In the genomic region with DNA sequence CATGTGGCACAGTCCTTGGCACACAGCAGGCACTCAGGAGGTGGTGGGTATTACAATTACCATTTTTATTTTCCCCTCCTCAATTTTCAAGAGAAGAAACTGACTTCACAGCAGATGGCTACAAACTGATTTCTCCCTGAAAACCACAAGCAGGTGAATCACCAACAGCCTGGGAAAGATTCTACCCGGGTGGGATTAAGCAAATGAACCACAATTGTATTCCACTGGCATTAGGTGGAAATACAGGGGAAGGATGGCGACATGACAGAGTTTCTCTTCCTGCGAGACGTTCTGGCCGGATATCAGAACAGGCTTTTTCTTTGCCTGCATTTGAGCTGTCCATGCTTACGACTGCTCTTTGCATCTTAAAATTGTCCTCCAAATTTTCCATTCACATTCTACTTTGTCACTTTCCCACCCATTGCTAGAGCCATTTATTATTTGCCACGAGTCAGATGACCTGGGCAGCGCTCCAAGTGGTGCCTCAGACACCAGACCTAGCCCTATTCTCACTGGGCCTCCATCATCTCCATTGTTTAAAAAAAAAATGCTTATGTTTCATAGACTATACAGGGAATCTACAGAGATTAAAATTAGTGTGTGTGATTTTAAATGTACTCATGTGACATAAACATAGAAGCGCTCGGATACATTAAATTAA, we compare ENCODE assay signal across 16 cellular contexts. TPM values are rescaled to one million over a fixed set of nuclear protein-coding genes. Genes with fewer than 3 reads are reported as not detected.
A peak's percentile ranks its signal among the peaks of the same experiment; 100 is the strongest.
DNase-seq lines count a peak whose midpoint lies in the region; ATAC-seq and TF ChIP-seq lines count a peak whose summit lies in the region.
"Had no signal": no experiment of that assay in that cellular context is flagged by ENCODE, and none has a peak within 500 bp of the region (broad histone marks: within the 10 kb centered on the region; RNA-seq: fewer than 3 reads in every experiment).

No MANE protein-coding gene starts in this region.

- H3K36me3 Mint-ChIP-seq in chondrocyte (ENCODE audit: low read depth): no peaks in the 10 kb centered on the region

- peaks cover 26% of the 10 kb centered on the region for H3K4me1 Mint-ChIP-seq in chondrocyte (ENCODE audit: low read depth)

- H3K27me3 ChIP-seq in MG63: no peaks in the 10 kb centered on the region

- no peaks in the 10 kb centered on the region for H3K9me3 Mint-ChIP-seq in chondrocyte (ENCODE audit: low read depth)
- H3K9me3 Mint-ChIP-seq: endodermal cell, neural crest cell had no signal

- H3K9me3 ChIP-seq in MG63: no peaks in the 10 kb centered on the region

- no peak for TF ChIP-seq CTCF in chondrocyte (IDR thresholded peaks at IDR 0.05)

- ATAC-seq in GM21717 (IDR thresholded peaks at IDR 0.05; ENCODE audit: unreplicated experiment): no peak
- ATAC-seq: activated CD4-positive, alpha-beta T cell treated with anti-CD3 and anti-CD28 coated beads for 36 hours had no signal

- H3K36me3 ChIP-seq in MG63: no peaks in the 10 kb centered on the region

- no peak overlapping the region for H3K4me3 ChIP-seq in MG63

- H3K27me3 Mint-ChIP-seq in chondrocyte (ENCODE audit: low read depth): no peaks in the 10 kb centered on the region
- H3K27me3 Mint-ChIP-seq: activated CD4-positive, alpha-beta T cell treated with anti-CD3 and anti-CD28 coated beads for 36 hours had no signal

- DNase-seq in EL: peak; percentile 56
- DNase-seq in MG63: peak; percentile 8
- no peak for DNase-seq in chondrocyte (ENCODE audit: low spot score)
- DNase-seq in nucleus accumbens (lab: John Stamatoyannopoulos, UW): peak in 39 of 56 donors; percentile 9 to 78 (median 44)
- no peak for DNase-seq in activated CD4-positive, CD25-positive, alpha-beta regulatory T cell treated with anti-CD3 and anti-CD28 coated beads, Interleukin-2, amount 50 U/mL, for 72 hours
- DNase-seq in activated naive CD4-positive, alpha-beta T cell treated with anti-CD3 and anti-CD28 coated beads, Interleukin-2, amount 50 U/mL, for 16 hours: no peak
- no peak for DNase-seq in NCI-H2171 (lab: John Stamatoyannopoulos, UW)
- DNase-seq: activated CD4-positive, alpha-beta T cell treated with anti-CD3 and anti-CD28 coated beads for 36 hours; activated naive CD4-positive, alpha-beta T cell treated with Interleukin-2 at 50 U/mL for 16 hours; endodermal cell; GDM1; NCI-H1694 treated with DMSO at 0.1 percent for 48 hours; SHP77; stimulated activated CD4-positive, alpha-beta T cell treated with anti-CD3 and anti-CD28 coated beads, Interleukin-1b, Interleukin-23, amount 100 ng/mL, for 48 hours had no signal

- no peak overlapping the region for H3K4me3 Mint-ChIP-seq in chondrocyte (ENCODE audit: unreplicated experiment)
- H3K4me3 Mint-ChIP-seq: activated CD4-positive, alpha-beta T cell treated with anti-CD3 and anti-CD28 coated beads for 36 hours; endodermal cell had no signal

- peak overlapping the region; percentile 6 for H3K27ac Mint-ChIP-seq in chondrocyte (ENCODE audit: unreplicated experiment)
- H3K27ac Mint-ChIP-seq: activated CD4-positive, alpha-beta T cell treated with anti-CD3 and anti-CD28 coated beads for 36 hours; endodermal cell had no signal

RNA-seq across cellular contexts. Expression of a gene that starts 4.6 kb away (rescaled TPM):
- total RNA-seq in MG63 (2014; rRNA removed; shearing (Covaris generic); ENCODE audit: low replicate concordance): 1.3 and 2.1 TPM in 2 replicates
- total RNA-seq in chondrocyte: 8.0 to 9.2 TPM (median 8.5 TPM) in 3 replicates

RNA-seq across cellular contexts. Expression of a gene that starts 10.8 kb away (rescaled TPM):
- total RNA-seq in MG63 (2014; rRNA removed; shearing (Covaris generic); ENCODE audit: low replicate concordance): not detected in 2 replicates
- not detected in 3 replicates for total RNA-seq in chondrocyte
- total RNA-seq: activated CD4-positive, alpha-beta T cell treated with anti-CD3 and anti-CD28 coated beads for 36 hours; endodermal cell; neural crest cell had no signal

RNA-seq across cellular contexts. Expression of a gene that starts 40.8 kb away (rescaled TPM):
- total RNA-seq in MG63 (2014; rRNA removed; shearing (Covaris generic); ENCODE audit: low replicate concordance): 135 and 212 TPM in 2 replicates
- 100 to 114 TPM (median 102 TPM) in 3 replicates for total RNA-seq in chondrocyte

Comparison
In these comparisons a context has a peak if more than half of its experiments do, and no peak if none do; other contexts are left out.
1. DNase-seq: peak in EL (single experiment), MG63 (single experiment) and nucleus accumbens (39 of 56); none in chondrocyte (single experiment), activated CD4-positive, CD25-positive, alpha-beta regulatory T cell treated with anti-CD3 and anti-CD28 coated beads, Interleukin-2, amount 50 U/mL, for 72 hours (single experiment), activated naive CD4-positive, alpha-beta T cell treated with anti-CD3 and anti-CD28 coated beads, Interleukin-2, amount 50 U/mL, for 16 hours (single experiment) and NCI-H2171 (single experiment).